14 cellular contexts compared by ENCODE assay signal in genomic region chr4:150173854-150174398, GRCh38.
DNase-seq lines count a peak whose midpoint lies in the region; ATAC-seq and TF ChIP-seq lines count a peak whose summit lies in the region.
"Had no signal": no experiment of that assay in that cellular context is flagged by ENCODE, and none has a peak within 500 bp of the region (broad histone marks: within the 10 kb centered on the region; RNA-seq: fewer than 3 reads in every experiment).

No MANE protein-coding gene starts in this region.

- H3K27ac ChIP-seq in osteoblast (ENCODE audit: low read depth, low read length), result no peak overlapping the region
- H3K27ac ChIP-seq: C4-2B, SJSA1 had no signal

- no peaks in the 10 kb centered on the region for H3K36me3 Mint-ChIP-seq in activated naive CD4-positive, alpha-beta T cell treated with anti-CD3 and anti-CD28 coated beads, Interleukin-2, amount 50 U/mL, for 72 hours

- no peaks in the 10 kb centered on the region for H4K20me1 ChIP-seq in osteoblast (ENCODE audit: insufficient read depth, low read length)

- H3K9me3 ChIP-seq in osteoblast (ENCODE audit: low read depth, low read length), result no peaks in the 10 kb centered on the region
- H3K9me3 ChIP-seq: SJSA1 had no signal

- no peak overlapping the region for H3K4me2 ChIP-seq in osteoblast (ENCODE audit: insufficient read depth, low read length)

- no peak overlapping the region for H2AFZ ChIP-seq in osteoblast (ENCODE audit: low read length)

- H3K36me3 ChIP-seq in osteoblast (ENCODE audit: insufficient read depth, low read length), result no peaks in the 10 kb centered on the region
- H3K36me3 ChIP-seq: SJSA1 had no signal

- H3K4me3 ChIP-seq in fibroblast of pulmonary artery (replicated peaks; ENCODE audit: low read depth, low read length) (no peak overlapping the region), osteoblast (ENCODE audit: insufficient read depth, low read length) (no peak overlapping the region)
- H3K4me3 ChIP-seq: SJSA1 had no signal

- H3K9me3 Mint-ChIP-seq in activated naive CD4-positive, alpha-beta T cell treated with anti-CD3 and anti-CD28 coated beads, Interleukin-2, amount 50 U/mL, for 72 hours, result no peaks in the 10 kb centered on the region
- H3K9me3 Mint-ChIP-seq: activated B cell treated with CpG ODN at 0.5 μM for 24 hours had no signal

- no peak for TF ChIP-seq CTCF in fibroblast of pulmonary artery (IDR thresholded peaks at IDR 0.05; ENCODE audit: low read length, missing control alignments)
- TF ChIP-seq CTCF in osteoblast (IDR thresholded peaks at IDR 0.05; ENCODE audit: extremely low read depth, low read depth, low read length), result no peak

- DNase-seq in Daoy (ENCODE audit: low read depth) (peak; percentile 9), fibroblast of pulmonary artery (ENCODE audit: low read depth) (peak; percentile 65), osteoblast (ENCODE audit: insufficient read length, low spot score, missing footprints) (peak; percentile 63), KG1 (lab: John Stamatoyannopoulos, UW) (no peak)
- no peak for DNase-seq in stimulated activated CD4-positive, alpha-beta T cell treated with anti-CD3 and anti-CD28 coated beads, Interleukin-4, amount 100 ng/mL, for 4 hours
- DNase-seq in activated naive CD4-positive, alpha-beta T cell treated with anti-CD3 and anti-CD28 coated beads, Interleukin-2, amount 50 U/mL, for 72 hours (ENCODE audit: low spot score in 2 of 2), result no peak
- no peak for DNase-seq in activated CD4-positive, alpha-beta T cell treated with anti-CD3 and anti-CD28 coated beads, Interleukin-2, amount 50 U/mL, for 1 hour
- DNase-seq: activated B cell treated with CpG ODN at 0.5 μM for 24 hours; activated T-cell treated with anti-CD3 and anti-CD28 coated beads, Interleukin-2, amount 50 U/mL, for 1 hour; stimulated activated CD4-positive, alpha-beta T cell treated with anti-CD3 and anti-CD28 coated beads, Interleukin-4, amount 100 ng/mL, for 1 hour; stimulated activated naive CD4-positive, alpha-beta T cell treated with Interleukin-2 at 50 U/mL for 16 hours had no signal

- ATAC-seq in activated naive CD4-positive, alpha-beta T cell treated with anti-CD3 and anti-CD28 coated beads, Interleukin-2, amount 50 U/mL, for 72 hours, result no peak

- peaks cover 46% of the 10 kb centered on the region for H3K4me1 ChIP-seq in osteoblast (ENCODE audit: insufficient read depth, low read length)
- H3K4me1 ChIP-seq: SJSA1 had no signal

- H3K27ac Mint-ChIP-seq in activated naive CD4-positive, alpha-beta T cell treated with anti-CD3 and anti-CD28 coated beads, Interleukin-2, amount 50 U/mL, for 72 hours, result no peak overlapping the region
- H3K27ac Mint-ChIP-seq: activated B cell treated with CpG ODN at 0.5 μM for 24 hours had no signal

- peaks cover 13% of the 10 kb centered on the region for H3K79me2 ChIP-seq in osteoblast (ENCODE audit: insufficient read depth, low read length)

- H3K27me3 ChIP-seq in osteoblast (ENCODE audit: insufficient read depth, low read length), result no peaks in the 10 kb centered on the region
- H3K27me3 ChIP-seq: SJSA1 had no signal

TF ChIP-seq in PFSK-1, 5 proteins besides CTCF, POLR2A, EP300 and RAD21:
- TF ChIP-seq REST (IDR thresholded peaks at IDR 0.05; ENCODE audit: insufficient read depth in 1 of 2, low read depth in 2 of 2, low read length in 2 of 2) (peak in 1 of 2 experiments; percentile 51; a peak in 1 of 4 replicates), TAF1 (IDR thresholded peaks at IDR 0.05; ENCODE audit: borderline replicate concordance, insufficient read depth, low read length) (no peak), SIN3A (IDR thresholded peaks at IDR 0.05; ENCODE audit: borderline replicate concordance, insufficient read depth, low read length) (peak; percentile 37; the same call in 1 of the 2 replicates), POLR2AphosphoS5 (IDR thresholded peaks at IDR 0.05; ENCODE audit: low read depth, low read length) (no peak), FOXP2 (optimal IDR thresholded peaks at IDR 0.05; ENCODE audit: borderline replicate concordance, extremely low read depth, extremely low read length, insufficient read depth) (peak; percentile 65)

Comparison
In these comparisons a context has a peak if more than half of its experiments do, and no peak if none do; other contexts are left out.
1. DNase-seq: peak in Daoy (single experiment), fibroblast of pulmonary artery (single experiment) and osteoblast (single experiment); none in KG1 (single experiment), stimulated activated CD4-positive, alpha-beta T cell treated with anti-CD3 and anti-CD28 coated beads, Interleukin-4, amount 100 ng/mL, for 4 hours (0 of 2), activated naive CD4-positive, alpha-beta T cell treated with anti-CD3 and anti-CD28 coated beads, Interleukin-2, amount 50 U/mL, for 72 hours (0 of 2) and activated CD4-positive, alpha-beta T cell treated with anti-CD3 and anti-CD28 coated beads, Interleukin-2, amount 50 U/mL, for 1 hour (single experiment).